Comparison of ENCODE assay signal across 8 cellular contexts in the genomic region with DNA sequence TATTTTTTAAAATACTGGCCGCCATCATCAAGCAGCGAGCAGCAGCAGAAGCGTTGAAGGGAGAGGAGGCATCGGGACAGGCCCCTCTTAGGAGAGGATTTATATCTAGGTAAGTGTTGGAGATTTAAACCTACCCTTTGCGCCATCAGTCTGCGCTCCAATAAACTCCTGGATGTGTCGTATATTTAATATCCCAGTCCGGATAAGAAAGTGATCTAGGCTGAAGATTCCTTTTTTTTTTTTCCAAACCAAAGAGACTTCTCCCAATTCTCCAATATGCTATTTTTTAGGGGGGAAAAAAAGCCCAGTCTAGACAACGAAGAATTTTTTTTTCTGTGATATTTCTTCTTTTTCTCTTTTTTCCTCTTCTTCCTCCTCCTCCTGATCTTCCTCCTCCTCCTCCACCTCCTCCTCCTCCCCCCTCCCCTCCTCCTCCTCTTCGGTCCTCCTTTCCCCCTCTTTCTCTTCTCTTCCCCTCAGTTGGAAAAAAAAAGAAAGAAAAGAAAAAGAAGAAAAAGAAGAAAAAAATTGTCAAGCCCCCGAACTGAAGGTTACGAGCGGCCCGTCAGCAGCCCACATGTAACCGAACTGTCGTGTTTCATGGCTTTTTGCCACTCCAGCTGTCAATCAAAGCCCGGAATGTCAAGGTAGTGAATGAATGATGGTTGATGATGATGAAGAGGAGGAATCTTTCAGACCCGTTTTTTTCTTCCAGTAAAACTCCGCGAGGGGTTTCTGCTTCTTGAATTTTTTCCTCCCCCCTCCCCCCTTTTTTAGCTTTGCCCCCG. TPM values are rescaled to one million over a fixed set of nuclear protein-coding genes. Genes with fewer than 3 reads are reported as not detected.
DNase-seq lines count a peak whose midpoint lies in the region; ATAC-seq and TF ChIP-seq lines count a peak whose summit lies in the region.

No MANE protein-coding gene starts in this region.

- H3K4me1 ChIP-seq in adrenal gland (replicated peaks in 1 of 2) (peaks cover under 1 to 2% of the 10 kb centered on the region in 2 donors), stomach (peaks cover 0 to 32% (median 18%) of the 10 kb centered on the region in 4 donors)

- ATAC-seq in GM19455 (IDR thresholded peaks at IDR 0.05; ENCODE audit: unreplicated experiment): no peak
- no peak for ATAC-seq in HG02610 (IDR thresholded peaks at IDR 0.05; ENCODE audit: unreplicated experiment)

- H3K27ac Mint-ChIP-seq in immature natural killer cell: peak overlapping the region in 3 of 6 donors; percentile 49 to 65 (median 55)

- H3K36me3 ChIP-seq in adrenal gland (replicated peaks in 1 of 2): no peaks in the 10 kb centered on the region
- no peaks in the 10 kb centered on the region for H3K36me3 ChIP-seq in stomach

- H3K27ac ChIP-seq in adrenal gland (peak overlapping the region; percentile 87 to 98 (median 96)), stomach (peak overlapping the region; percentile 79 to 96 (median 94))

- peaks cover 0 to 3% (median 0%) of the 10 kb centered on the region in 3 donors for H3K36me3 Mint-ChIP-seq in immature natural killer cell

- peaks cover 30 to 64% (median 62%) of the 10 kb centered on the region in 3 donors for H3K27me3 Mint-ChIP-seq in immature natural killer cell (ENCODE audit: low read depth in 3 of 3)

- DNase-seq in SIG-M5 treated with dmso at 0.1 percent for 504 hours (lab: John Stamatoyannopoulos, UW; ENCODE audit: unreplicated experiment) (peak; percentile 36), SIG-M5 (lab: John Stamatoyannopoulos, UW) (no peak), M059J (ENCODE audit: low read depth) (peak; percentile 67), adrenal gland (peak; percentile 70 to 88 (median 77)), immature natural killer cell (no peak), stomach (no peak)

- 1 to 2% (median 1%) methylated on average over 16 to 21 of the region's 21 CpGs for WGBS in adrenal gland, 4 donors
- WGBS in stomach, 5 donors: 1 to 2% (median 1%) methylated on average over 21 of the region's 21 CpGs

- peak overlapping the region; percentile 44 to 85 (median 66) for H3K4me3 ChIP-seq in adrenal gland
- peak overlapping the region; percentile 60 to 79 (median 68) for H3K4me3 ChIP-seq in stomach

- intact Hi-C loops in adrenal gland (cut with DNase I): loop anchor here (10.0 kb wide), 1 partner anchor 215 kb away; no protein-coding TSS in a partner anchor
- intact Hi-C loops in stomach (cut with DNase I; ENCODE audit: low total_unique reads): loop anchor here (10.0 kb wide), 1 partner anchor 215 kb away; no protein-coding TSS in a partner anchor

- H3K9me3 Mint-ChIP-seq in immature natural killer cell: peaks cover 9 to 22% (median 11%) of the 10 kb centered on the region in 6 donors

- peaks cover 49 to 63% of the 10 kb centered on the region in 2 donors for H3K4me1 Mint-ChIP-seq in immature natural killer cell

- H3K27me3 ChIP-seq in adrenal gland (no peaks in the 10 kb centered on the region), stomach (peaks cover 0 to 67% (median 3%) of the 10 kb centered on the region in 3 donors)

- TF ChIP-seq CTCF in adrenal gland (IDR thresholded peaks at IDR 0.05) (no peak), stomach (IDR thresholded peaks at IDR 0.05) (no peak)

- TF ChIP-seq POLR2A in adrenal gland (IDR thresholded peaks at IDR 0.05) (no peak), stomach (IDR thresholded peaks at IDR 0.05) (no peak)

- peak overlapping the region; percentile 86 to 99 (median 97) for H3K4me3 Mint-ChIP-seq in immature natural killer cell

- TF ChIP-seq EP300 in stomach (IDR thresholded peaks at IDR 0.05): no peak

- H3K9me3 ChIP-seq in adrenal gland (replicated peaks in 1 of 3): no peaks in the 10 kb centered on the region
- no peaks in the 10 kb centered on the region for H3K9me3 ChIP-seq in stomach

RNA-seq across cellular contexts. Expression of gene MEIS2, which starts 0.8 kb away (rescaled TPM):
- 27.7 and 32.9 TPM in 2 replicates for total RNA-seq in M059J (2014; rRNA removed; shearing (Covaris generic))
- total RNA-seq in adrenal gland (100 to 1,000 TPM in 3 of 8 donors, 10 to 100 TPM in 5; 45.0 to 139 (median 76.1) TPM), stomach (10 to 100 TPM in 4 of 5 donors, 1 to 10 TPM in 1; 9.6 to 77.7 (median 46.1) TPM)
- polyA plus RNA-seq in adrenal gland (10 to 100 TPM; 36.2 to 75.3 (median 38.4) TPM), immature natural killer cell (not detected), stomach (10 to 100 TPM in 1 of 3 donors, 1 to 10 TPM in 2; 3.9 to 12.4 (median 9.2) TPM)

Comparison
In these comparisons a context has a peak if more than half of its experiments do, and no peak if none do; other contexts are left out.
1. DNase-seq: peak in SIG-M5 treated with dmso at 0.1 percent for 504 hours (single experiment), M059J (single experiment) and adrenal gland (7 of 7); none in SIG-M5 (single experiment), immature natural killer cell (0 of 3) and stomach (single experiment).